ENCODE assay signal across 29 cellular contexts in the genomic region with DNA sequence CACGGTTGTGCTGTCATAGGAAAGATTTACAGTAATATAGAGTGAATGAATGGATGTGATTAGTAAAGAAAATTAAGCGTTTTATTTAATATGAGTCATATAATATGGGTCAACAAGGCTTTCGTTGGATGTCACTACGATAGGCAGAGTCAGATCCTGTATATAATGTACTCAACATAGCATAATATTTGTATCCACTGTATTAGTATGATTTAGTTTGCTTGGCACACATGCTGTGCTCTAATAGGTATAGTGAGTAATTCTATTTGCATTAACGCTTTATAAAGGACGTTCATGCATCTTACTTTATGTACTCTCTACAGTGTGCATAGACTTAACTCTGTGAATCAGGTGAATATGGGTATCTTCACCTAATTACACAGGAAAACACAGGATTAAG. TPM values are rescaled to one million over a fixed set of nuclear protein-coding genes. Genes with fewer than 3 reads are reported as not detected.
DNase-seq lines count a peak whose midpoint lies in the region; ATAC-seq and TF ChIP-seq lines count a peak whose summit lies in the region.
"Had no signal": no experiment of that assay in that cellular context is flagged by ENCODE, and none has a peak within 500 bp of the region (broad histone marks: within the 10 kb centered on the region; RNA-seq: fewer than 3 reads in every experiment).

No MANE protein-coding gene starts in this region.

- no peaks in the 10 kb centered on the region for H3K27me3 ChIP-seq in PC-3 (ENCODE audit: low read length)
- H3K27me3 ChIP-seq: BLaER1; BLaER1 treated with 17β-estradiol and CSF1 and Interleukin-3, amounts not matched to agents 10 nM and 100 nM had no signal

- intact Hi-C loops in PC-3 (cut with micrococcal nuclease), result no loop called here

- H4K20me1 ChIP-seq in PC-3 (ENCODE audit: low read length), result no peaks in the 10 kb centered on the region
- H4K20me1 ChIP-seq: BLaER1; BLaER1 treated with 17β-estradiol and CSF1 and Interleukin-3, amounts not matched to agents 10 nM and 100 nM had no signal

- no peak overlapping the region for H2AFZ ChIP-seq in PC-3 (ENCODE audit: low read length)

- no peak overlapping the region for H3K9ac ChIP-seq in PC-3 (ENCODE audit: low read length)
- H3K9ac ChIP-seq: BLaER1; BLaER1 treated with 17β-estradiol and CSF1 and Interleukin-3, amounts not matched to agents 10 nM and 100 nM had no signal

- POLR2A ChIA-PET in PC-3 (lab: Charles Lee; ENCODE audit: unreplicated experiment), result no interaction called here

- CTCF ChIA-PET in PC-3 (lab: Charles Lee), result no interaction called here

- H3K4me2 ChIP-seq in PC-3 (ENCODE audit: low read length), result no peak overlapping the region
- H3K4me2 ChIP-seq: A549; BLaER1; BLaER1 treated with 17β-estradiol and CSF1 and Interleukin-3, amounts not matched to agents 10 nM and 100 nM had no signal

- ATAC-seq in PC-3, result peak; percentile 97
- ATAC-seq: A549; CD8-positive, alpha-beta T cell had no signal

- H3F3A ChIP-seq in PC-3 (ENCODE audit: low read length, unreplicated experiment), result no peaks in the 10 kb centered on the region

- H3K27ac ChIP-seq in PC-3 (ENCODE audit: low read length), result peak overlapping the region; percentile 76; the same call in 1 of the 2 replicates
- H3K27ac ChIP-seq: 22Rv1; A549; BLaER1; BLaER1 treated with 17β-estradiol and CSF1 and Interleukin-3, amounts not matched to agents 10 nM and 100 nM; C4-2B had no signal

- H3K4me1 ChIP-seq in PC-3 (ENCODE audit: insufficient read depth, low read length), result peaks cover 7% of the 10 kb centered on the region; the same call in 1 of the 2 replicates
- H3K4me1 ChIP-seq: BE2C, BLaER1, Caco-2 had no signal

- no peak overlapping the region for H3K4me3 ChIP-seq in PC-3 (ENCODE audit: low read length)
- H3K4me3 ChIP-seq: A549; BLaER1; BLaER1 treated with 17β-estradiol and CSF1 and Interleukin-3, amounts not matched to agents 10 nM and 100 nM had no signal

- H3K9me2 ChIP-seq in PC-3 (replicated peaks; ENCODE audit: low read length), result no peaks in the 10 kb centered on the region

- TF ChIP-seq CTCF in PC-3 (conservative IDR thresholded peaks at IDR 0.05; ENCODE audit: low read depth, low read length) (no peak), GM20000 (IDR thresholded peaks at IDR 0.05; ENCODE audit: extremely low read depth, missing control alignments) (no peak)

- no peaks in the 10 kb centered on the region for H3K79me2 ChIP-seq in PC-3 (ENCODE audit: low read length)

- H3K36me3 ChIP-seq in PC-3 (ENCODE audit: low read depth, low read length), result no peaks in the 10 kb centered on the region
- H3K36me3 ChIP-seq: BE2C; BLaER1; BLaER1 treated with 17β-estradiol and CSF1 and Interleukin-3, amounts not matched to agents 10 nM and 100 nM had no signal

- no peaks in the 10 kb centered on the region for H3K9me3 ChIP-seq in PC-3 (ENCODE audit: low read length)
- H3K9me3 ChIP-seq: A549, BE2C, BLaER1, Caco-2 had no signal

- no TSS peak for BruUV-seq in PC-3 (replicated peaks; lab: Mats Ljungman, UMichigan)

- DNase-seq in PC-3 (peak; percentile 65), GM20000 (ENCODE audit: low spot score) (no peak)
- DNase-seq: 8988T; ACHN; AML-193; BE2C; C1 segment of cervical spinal cord; Caco-2; Calu3; CD4-positive, alpha-beta memory T cell; CD4-positive, alpha-beta T cell; CD4-positive, CD25-positive, alpha-beta regulatory T cell; CD8-positive, alpha-beta memory T cell; CD8-positive, alpha-beta T cell; COR-L47; DMS 273 treated with DMSO at 0.1 percent for 48 hours; DMS153; DMS53; DMS79; DMS79 treated with DMSO at 0.1 percent for 48 hours; DND-41; EL had no signal

RNA-seq across cellular contexts. Expression of a gene that starts 35.9 kb away (rescaled TPM):
- 14.4 and 21.0 TPM in 2 replicates for total RNA-seq in PC-3 (2014; rRNA removed)

RNA-seq across cellular contexts. Expression of a gene that starts 41.5 kb away (rescaled TPM):
- not detected in 2 replicates for total RNA-seq in PC-3 (2014; rRNA removed)
- total RNA-seq: A172; A673; Caco-2; Calu3; CD4-positive, alpha-beta memory T cell; CD4-positive, alpha-beta T cell; CD8-positive, alpha-beta memory T cell; CD8-positive, alpha-beta T cell had no signal
